Comparison of ENCODE assay signal across 14 cellular contexts in genomic region chr1:227785812-227786608, GRCh38. TPM values are rescaled to one million over a fixed set of nuclear protein-coding genes. Genes with fewer than 3 reads are reported as not detected.
DNase-seq lines count a peak whose midpoint lies in the region; ATAC-seq, FAIRE-seq and TF ChIP-seq lines count a peak whose summit lies in the region.
"Had no signal": no experiment of that assay in that cellular context is flagged by ENCODE, and none has a peak within 500 bp of the region (broad histone marks: within the 10 kb centered on the region; RNA-seq: fewer than 3 reads in every experiment).

No MANE protein-coding gene starts in this region.

- TF ChIP-seq CTCF in WTC11 (IDR thresholded peaks at IDR 0.05): no peak
- TF ChIP-seq CTCF in lower lobe of right lung (IDR thresholded peaks at IDR 0.05): no peak
- no peak for TF ChIP-seq CTCF in suprapubic skin (IDR thresholded peaks at IDR 0.05)

- H3K4me3 ChIP-seq in lower lobe of right lung (peak overlapping the region; percentile 68), suprapubic skin (no peak overlapping the region)

- no peak for TF ChIP-seq EP300 in suprapubic skin (IDR thresholded peaks at IDR 0.05)

- ATAC-seq in WTC11 (no peak), lower lobe of right lung (no peak)
- ATAC-seq: left lung had no signal

- peaks cover 47% of the 10 kb centered on the region for H3K27me3 Mint-ChIP-seq in activated naive CD4-positive, alpha-beta T cell treated with anti-CD3 and anti-CD28 coated beads, Interleukin-2, amount 10 ng/mL, durations not matched to agents 7 days and 5 days
- peaks cover 50% of the 10 kb centered on the region for H3K27me3 Mint-ChIP-seq in WTC11 (ENCODE audit: low read depth)

- H3K27ac Mint-ChIP-seq in activated naive CD4-positive, alpha-beta T cell treated with anti-CD3 and anti-CD28 coated beads, Interleukin-2, amount 10 ng/mL, durations not matched to agents 7 days and 5 days: no peak overlapping the region
- no peak overlapping the region for H3K27ac Mint-ChIP-seq in WTC11

- H3K4me3 Mint-ChIP-seq in activated naive CD4-positive, alpha-beta T cell treated with anti-CD3 and anti-CD28 coated beads, Interleukin-2, amount 10 ng/mL, durations not matched to agents 7 days and 5 days: peak overlapping the region; percentile 31
- 0 out of 2 replicates have a peak overlapping the region, but pooled peaks have one; percentile 20 for H3K4me3 Mint-ChIP-seq in WTC11

- POLR2A ChIA-PET in WTC11 (lab: Charles Lee): no interaction called here

- intact Hi-C loops in lower lobe of right lung (cut with DNase I): no loop called here

- 77% methylated on average over 11 of the region's 18 CpGs for WGBS in suprapubic skin

- H3K36me3 Mint-ChIP-seq in activated naive CD4-positive, alpha-beta T cell treated with anti-CD3 and anti-CD28 coated beads, Interleukin-2, amount 10 ng/mL, durations not matched to agents 7 days and 5 days: peaks cover 7% of the 10 kb centered on the region
- peaks cover 4% of the 10 kb centered on the region; the same call in 1 of the 2 replicates for H3K36me3 Mint-ChIP-seq in WTC11

- peaks cover 6% of the 10 kb centered on the region for H3K36me3 ChIP-seq in lower lobe of right lung
- peaks cover 11% of the 10 kb centered on the region for H3K36me3 ChIP-seq in suprapubic skin
- H3K36me3 ChIP-seq: BE2C, left lung had no signal

- H3K4me1 ChIP-seq in lower lobe of right lung (peaks cover 22% of the 10 kb centered on the region), suprapubic skin (peaks cover 32% of the 10 kb centered on the region)
- H3K4me1 ChIP-seq: BE2C had no signal

- H3K27me3 ChIP-seq in lower lobe of right lung (ENCODE audit: low read depth) (no peaks in the 10 kb centered on the region), suprapubic skin (no peaks in the 10 kb centered on the region)
- H3K27me3 ChIP-seq: BE2C, upper lobe of left lung had no signal

- DNase-seq in activated naive CD4-positive, alpha-beta T cell treated with anti-CD3 and anti-CD28 coated beads, Interleukin-2, amount 10 ng/mL, durations not matched to agents 7 days and 5 days: no peak
- DNase-seq in activated naive CD4-positive, alpha-beta T cell (lab: John Stamatoyannopoulos, UW): no peak
- no peak for DNase-seq in WTC11 (ENCODE audit: low spot score)
- no peak for DNase-seq in lower lobe of right lung
- peak; percentile 46 to 62 for DNase-seq in suprapubic skin (ENCODE audit: low spot score in 2 of 2)
- DNase-seq in stimulated activated CD4-positive, alpha-beta T cell treated with anti-CD3 and anti-CD28 coated beads, Interleukin-12 subunit alpha, Interleukin-12 subunit beta, amount 100 ng/mL, for 4 hours: no peak
- DNase-seq in RCC 7860 (ENCODE audit: low spot score): no peak
- no peak for DNase-seq in DMS79 treated with DMSO at 0.1 percent for 48 hours (lab: John Stamatoyannopoulos, UW)
- DNase-seq: BE2C; effector memory CD4-positive, alpha-beta T cell; NCI-H1092 treated with DMSO at 0.1 percent for 48 hours had no signal

- H3K9me3 Mint-ChIP-seq in activated naive CD4-positive, alpha-beta T cell treated with anti-CD3 and anti-CD28 coated beads, Interleukin-2, amount 10 ng/mL, durations not matched to agents 7 days and 5 days: no peaks in the 10 kb centered on the region
- H3K9me3 Mint-ChIP-seq in WTC11: no peaks in the 10 kb centered on the region

- H3K9me3 ChIP-seq in lower lobe of right lung (no peaks in the 10 kb centered on the region), suprapubic skin (no peaks in the 10 kb centered on the region)
- H3K9me3 ChIP-seq: BE2C, left lung, upper lobe of left lung had no signal

- CTCF ChIA-PET in activated naive CD4-positive, alpha-beta T cell treated with anti-CD3 and anti-CD28 coated beads, Interleukin-2, amount 10 ng/mL, durations not matched to agents 7 days and 5 days (lab: Charles Lee): no interaction called here
- CTCF ChIA-PET in WTC11 (lab: Charles Lee): interaction anchor here (1.1 to 1.2 kb wide), 2 partner anchors 166 to 168 kb away, joined by 3 to 5 read pairs; no protein-coding TSS in a partner anchor

- no peak overlapping the region for H3K27ac ChIP-seq in lower lobe of right lung
- no peak overlapping the region for H3K27ac ChIP-seq in suprapubic skin
- H3K27ac ChIP-seq: left lung, upper lobe of left lung had no signal

- no peak for TF ChIP-seq POLR2A in suprapubic skin (IDR thresholded peaks at IDR 0.05)

- no peak for FAIRE-seq in RCC 7860 (lab: Jason Lieb, UNC)

- H3K4me1 Mint-ChIP-seq in activated naive CD4-positive, alpha-beta T cell treated with anti-CD3 and anti-CD28 coated beads, Interleukin-2, amount 10 ng/mL, durations not matched to agents 7 days and 5 days: peaks cover 18% of the 10 kb centered on the region
- peaks cover 9% of the 10 kb centered on the region for H3K4me1 Mint-ChIP-seq in WTC11

TF ChIP-seq in WTC11, 78 proteins besides CTCF, POLR2A, EP300 and RAD21 (continues in another document):
- TF ChIP-seq E2F4 (CRISPR knock-in tag; IDR thresholded peaks at IDR 0.05; ENCODE audit: borderline replicate concordance, low read depth) (no peak), E2F1 (CRISPR knock-in tag; IDR thresholded peaks at IDR 0.05) (no peak), SOX15 (CRISPR knock-in tag; IDR thresholded peaks at IDR 0.05) (no peak), CREM (CRISPR knock-in tag; IDR thresholded peaks at IDR 0.05) (no peak), ZNF263 (CRISPR knock-in tag; IDR thresholded peaks at IDR 0.05; ENCODE audit: low read depth) (no peak)
- TF ChIP-seq, protein P1, sequence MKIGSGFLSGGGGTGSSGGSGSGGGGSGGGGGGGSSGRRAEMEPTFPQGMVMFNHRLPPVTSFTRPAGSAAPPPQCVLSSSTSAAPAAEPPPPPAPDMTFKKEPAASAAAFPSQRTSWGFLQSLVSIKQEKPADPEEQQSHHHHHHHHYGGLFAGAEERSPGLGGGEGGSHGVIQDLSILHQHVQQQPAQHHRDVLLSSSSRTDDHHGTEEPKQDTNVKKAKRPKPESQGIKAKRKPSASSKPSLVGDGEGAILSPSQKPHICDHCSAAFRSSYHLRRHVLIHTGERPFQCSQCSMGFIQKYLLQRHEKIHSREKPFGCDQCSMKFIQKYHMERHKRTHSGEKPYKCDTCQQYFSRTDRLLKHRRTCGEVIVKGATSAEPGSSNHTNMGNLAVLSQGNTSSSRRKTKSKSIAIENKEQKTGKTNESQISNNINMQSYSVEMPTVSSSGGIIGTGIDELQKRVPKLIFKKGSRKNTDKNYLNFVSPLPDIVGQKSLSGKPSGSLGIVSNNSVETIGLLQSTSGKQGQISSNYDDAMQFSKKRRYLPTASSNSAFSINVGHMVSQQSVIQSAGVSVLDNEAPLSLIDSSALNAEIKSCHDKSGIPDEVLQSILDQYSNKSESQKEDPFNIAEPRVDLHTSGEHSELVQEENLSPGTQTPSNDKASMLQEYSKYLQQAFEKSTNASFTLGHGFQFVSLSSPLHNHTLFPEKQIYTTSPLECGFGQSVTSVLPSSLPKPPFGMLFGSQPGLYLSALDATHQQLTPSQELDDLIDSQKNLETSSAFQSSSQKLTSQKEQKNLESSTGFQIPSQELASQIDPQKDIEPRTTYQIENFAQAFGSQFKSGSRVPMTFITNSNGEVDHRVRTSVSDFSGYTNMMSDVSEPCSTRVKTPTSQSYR (CRISPR knock-in tag; IDR thresholded peaks at IDR 0.05): no peak
- TF ChIP-seq, protein P2, sequence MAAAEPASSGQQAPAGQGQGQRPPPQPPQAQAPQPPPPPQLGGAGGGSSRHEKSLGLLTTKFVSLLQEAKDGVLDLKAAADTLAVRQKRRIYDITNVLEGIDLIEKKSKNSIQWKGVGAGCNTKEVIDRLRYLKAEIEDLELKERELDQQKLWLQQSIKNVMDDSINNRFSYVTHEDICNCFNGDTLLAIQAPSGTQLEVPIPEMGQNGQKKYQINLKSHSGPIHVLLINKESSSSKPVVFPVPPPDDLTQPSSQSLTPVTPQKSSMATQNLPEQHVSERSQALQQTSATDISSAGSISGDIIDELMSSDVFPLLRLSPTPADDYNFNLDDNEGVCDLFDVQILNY (CRISPR knock-in tag; IDR thresholded peaks at IDR 0.05): no peak

RNA-seq across cellular contexts. Expression of gene PRSS38, which starts 29.5 kb away (rescaled TPM):
- total RNA-seq in WTC11 (2021) (not detected in 3 replicates), lower lobe of right lung (not detected), suprapubic skin (not detected)
- total RNA-seq: glomerular endothelial cell, left lung, upper lobe of left lung had no signal

RNA-seq across cellular contexts. Expression of gene SNAP47, which starts 50.8 kb away (rescaled TPM):
- total RNA-seq in WTC11 (2021): 43.8 to 50.8 TPM (median 47.2 TPM) in 3 replicates
- 23.1 TPM for total RNA-seq in lower lobe of right lung
- 10 to 100 TPM; 35.8 to 51.0 (median 42.9) TPM for total RNA-seq in suprapubic skin

RNA-seq across cellular contexts. Expression of gene JMJD4, which starts 50.9 kb away (rescaled TPM):
- total RNA-seq in WTC11 (2021) (12.8 to 13.7 TPM (median 13.6 TPM) in 3 replicates), lower lobe of right lung (14.9 TPM), suprapubic skin (10 to 100 TPM in 3 of 4 donors, 1 to 10 TPM in 1; 9.9 to 24.2 (median 16.5) TPM)

Comparison
In these comparisons a context has a peak if more than half of its experiments do, and no peak if none do; other contexts are left out.
1. DNase-seq: peak in suprapubic skin (2 of 2); none in activated naive CD4-positive, alpha-beta T cell treated with anti-CD3 and anti-CD28 coated beads, Interleukin-2, amount 10 ng/mL, durations not matched to agents 7 days and 5 days (single experiment), activated naive CD4-positive, alpha-beta T cell (0 of 4), WTC11 (single experiment), lower lobe of right lung (single experiment), stimulated activated CD4-positive, alpha-beta T cell treated with anti-CD3 and anti-CD28 coated beads, Interleukin-12 subunit alpha, Interleukin-12 subunit beta, amount 100 ng/mL, for 4 hours (single experiment), RCC 7860 (single experiment) and DMS79 treated with DMSO at 0.1 percent for 48 hours (single experiment).